Comparison of ENCODE assay signal across 27 cellular contexts in the genomic region with DNA sequence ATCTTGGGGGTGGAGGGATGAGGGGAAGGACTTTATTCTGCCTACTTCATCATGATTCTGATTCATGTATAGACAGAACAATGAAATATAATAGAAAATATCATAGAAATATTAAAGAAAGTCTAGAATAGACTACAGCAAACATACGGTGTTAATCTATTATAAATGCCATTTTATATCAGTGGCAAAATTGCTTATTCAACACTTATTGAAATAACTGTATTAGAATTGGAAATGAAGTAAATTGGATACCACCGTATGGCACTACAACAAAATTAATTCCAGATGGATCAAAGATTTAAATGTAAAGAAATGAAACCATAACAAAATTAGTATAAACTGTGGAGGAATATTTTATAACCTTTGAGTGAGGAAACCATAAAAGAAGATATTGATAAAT.
"Had no signal": no experiment of that assay in that cellular context is flagged by ENCODE, and none has a peak within 500 bp of the region (broad histone marks: within the 10 kb centered on the region; RNA-seq: fewer than 3 reads in every experiment).

No MANE protein-coding gene starts in this region.

- H3K27ac ChIP-seq: stomach, suprapubic skin, testis, thoracic aorta, thyroid gland, tibial artery, tibial nerve, transverse colon, upper lobe of left lung, upper lobe of right lung, uterus, vagina had no signal

- H3K9me3 ChIP-seq: testis, thoracic aorta, thyroid gland, tibial artery, transverse colon, upper lobe of left lung, uterus, vagina had no signal

- H3K4me1 ChIP-seq: stomach, suprapubic skin, testis, thyroid gland, tibial artery, tibial nerve, transverse colon, upper lobe of left lung, upper lobe of right lung, uterus, vagina had no signal

- ATAC-seq: stimulated activated effector memory CD8-positive, alpha-beta T cell treated with anti-CD3 and anti-CD28 coated beads, Interleukin-12 subunit alpha, Interleukin-12 subunit beta, amount 100 ng/mL, for 72 hours; stimulated activated memory B cell treated with anti-CD40 and anti-IgM and Interleukin-4, amounts not matched to agents 10 μg/mL and 1 μg/mL and 100 μg/mL, for 72 hours; stimulated activated naive B cell treated with anti-CD40 and anti-IgM and Interleukin-4, amounts not matched to agents 10 μg/mL and 1 μg/mL and 100 μg/mL, for 72 hours; stimulated activated naive CD8-positive, alpha-beta T cell treated with anti-CD3 and anti-CD28 coated beads, Interleukin-15, amount 100 ng/mL, for 72 hours; stimulated activated naive CD8-positive, alpha-beta T cell treated with anti-CD3 and anti-CD28 coated beads, Interleukin-15, Interleukin-2, amounts not matched to agents 100 U/mL and 50 U/mL, for 24 hours; upper lobe of right lung had no signal

- H3K27me3 ChIP-seq: stomach, suprapubic skin, testis, thyroid gland, tibial artery, tibial nerve, transverse colon, upper lobe of left lung, upper lobe of right lung, uterus, vagina had no signal

- DNase-seq: stimulated activated CD4-positive, alpha-beta T cell treated with anti-CD3 and anti-CD28 coated beads, Interleukin-2, amount 100 ng/mL, for 48 hours; stimulated activated CD4-positive, alpha-beta T cell treated with anti-CD3 and anti-CD28 coated beads, Interleukin-4, amount 100 ng/mL, for 1 hour; stimulated activated CD4-positive, alpha-beta T cell treated with anti-CD3 and anti-CD28 coated beads, Interleukin-4, amount 100 ng/mL, for 24 hours; stimulated activated CD4-positive, alpha-beta T cell treated with anti-CD3 and anti-CD28 coated beads, Interleukin-4, amount 100 ng/mL, for 4 hours; stimulated activated CD8-positive, alpha-beta memory T cell treated with anti-CD3 and anti-CD28 coated beads, Interleukin-4, amount 100 ng/mL, for 48 hours; stimulated activated naive B cell treated with anti-CD40 and anti-IgM and Interleukin-4, amounts not matched to agents 10 μg/mL and 1 μg/mL and 100 μg/mL, for 72 hours; stimulated activated naive CD4-positive, alpha-beta T cell; stimulated activated naive CD4-positive, alpha-beta T cell treated with Interleukin-2 at 50 U/mL for 16 hours; stimulated activated naive CD8-positive, alpha-beta T cell treated with anti-CD3 and anti-CD28 coated beads, Interleukin-15, amount 100 ng/mL, for 72 hours; stimulated activated naive CD8-positive, alpha-beta T cell treated with anti-CD3 and anti-CD28 coated beads, Interleukin-15, Interleukin-2, amounts not matched to agents 100 U/mL and 50 U/mL, for 24 hours; stomach; substantia nigra; testis; thyroid gland; tibial artery; transverse colon; trophoblast cell; upper lobe of left lung; upper lobe of right lung; uterus had no signal

- H3K36me3 ChIP-seq: stomach, suprapubic skin, thoracic aorta, thyroid gland, tibial artery, tibial nerve, transverse colon, upper lobe of left lung, upper lobe of right lung, uterus, vagina had no signal

- FAIRE-seq: urothelium cell line had no signal

- H3K4me3 ChIP-seq: stomach, suprapubic skin, testis, thoracic aorta, thyroid gland, tibial artery, tibial nerve, transverse colon, upper lobe of left lung, upper lobe of right lung, uterus, vagina had no signal
